21 cellular contexts compared by ENCODE assay signal in genomic region chr6:83008631-83009030, GRCh38. TPM values are rescaled to one million over a fixed set of nuclear protein-coding genes. Genes with fewer than 3 reads are reported as not detected.
A peak's percentile ranks its signal among the peaks of the same experiment; 100 is the strongest.
DNase-seq lines count a peak whose midpoint lies in the region; ATAC-seq and TF ChIP-seq lines count a peak whose summit lies in the region.
"Had no signal": no experiment of that assay in that cellular context is flagged by ENCODE, and none has a peak within 500 bp of the region (broad histone marks: within the 10 kb centered on the region; RNA-seq: fewer than 3 reads in every experiment).

No MANE protein-coding gene starts in this region.

- ATAC-seq in body of pancreas (peak; percentile 9), GM18861 (IDR thresholded peaks at IDR 0.05; ENCODE audit: unreplicated experiment) (no peak)
- ATAC-seq in activated CD8-positive, alpha-beta T cell treated with anti-CD3 and anti-CD28 coated beads, Interleukin-2, amount 10 ng/mL, durations not matched to agents 7 days and 5 days = no peak
- ATAC-seq: naive thymus-derived CD8-positive, alpha-beta T cell; T-helper 17 cell had no signal

- no peaks in the 10 kb centered on the region for H3K27me3 Mint-ChIP-seq in activated CD8-positive, alpha-beta T cell treated with anti-CD3 and anti-CD28 coated beads, Interleukin-2, amount 10 ng/mL, durations not matched to agents 7 days and 5 days (ENCODE audit: low read depth)
- H3K27me3 Mint-ChIP-seq: activated naive CD8-positive, alpha-beta T cell treated with anti-CD3 and anti-CD28 coated beads, Interleukin-2, amount 10 ng/mL, durations not matched to agents 7 days and 5 days; B cell; naive thymus-derived CD8-positive, alpha-beta T cell; T-helper 17 cell had no signal

- no peaks in the 10 kb centered on the region for H3K4me1 Mint-ChIP-seq in activated CD8-positive, alpha-beta T cell treated with anti-CD3 and anti-CD28 coated beads, Interleukin-2, amount 10 ng/mL, durations not matched to agents 7 days and 5 days (ENCODE audit: low read depth)
- H3K4me1 Mint-ChIP-seq: activated naive CD8-positive, alpha-beta T cell treated with anti-CD3 and anti-CD28 coated beads, Interleukin-2, amount 10 ng/mL, durations not matched to agents 7 days and 5 days had no signal

- H3K27me3 ChIP-seq in body of pancreas = no peaks in the 10 kb centered on the region
- H3K27me3 ChIP-seq in effector memory CD4-positive, alpha-beta T cell (replicated peaks; ENCODE audit: control insufficient read depth, insufficient read depth, low read length, poor library complexity, severe bottlenecking) = no peaks in the 10 kb centered on the region
- H3K27me3 ChIP-seq: esophagus squamous epithelium, sigmoid colon had no signal

- POLR2A ChIA-PET in activated CD8-positive, alpha-beta T cell treated with anti-CD3 and anti-CD28 coated beads, Interleukin-2, amount 10 ng/mL, durations not matched to agents 7 days and 5 days (lab: Charles Lee) = no interaction called here

- H3K27ac Mint-ChIP-seq in activated CD8-positive, alpha-beta T cell treated with anti-CD3 and anti-CD28 coated beads, Interleukin-2, amount 10 ng/mL, durations not matched to agents 7 days and 5 days = no peak overlapping the region
- H3K27ac Mint-ChIP-seq: activated naive CD8-positive, alpha-beta T cell treated with anti-CD3 and anti-CD28 coated beads, Interleukin-2, amount 10 ng/mL, durations not matched to agents 7 days and 5 days; B cell; T-helper 17 cell had no signal

- H3K27ac ChIP-seq in body of pancreas = no peak overlapping the region
- H3K27ac ChIP-seq in effector memory CD4-positive, alpha-beta T cell (ENCODE audit: insufficient read depth, low read length, poor library complexity, severe bottlenecking) = no peak overlapping the region
- H3K27ac ChIP-seq: esophagus squamous epithelium, sigmoid colon had no signal

- H3K9me3 ChIP-seq in body of pancreas = no peaks in the 10 kb centered on the region
- H3K9me3 ChIP-seq in effector memory CD4-positive, alpha-beta T cell (ENCODE audit: control insufficient read depth, low read length) = no peaks in the 10 kb centered on the region
- H3K9me3 ChIP-seq: esophagus squamous epithelium, sigmoid colon had no signal

- TF ChIP-seq CTCF in body of pancreas (IDR thresholded peaks at IDR 0.05) = no peak

- H3K9me3 Mint-ChIP-seq in activated CD8-positive, alpha-beta T cell treated with anti-CD3 and anti-CD28 coated beads, Interleukin-2, amount 10 ng/mL, durations not matched to agents 7 days and 5 days (ENCODE audit: insufficient read depth) = no peaks in the 10 kb centered on the region
- H3K9me3 Mint-ChIP-seq: activated naive CD8-positive, alpha-beta T cell treated with anti-CD3 and anti-CD28 coated beads, Interleukin-2, amount 10 ng/mL, durations not matched to agents 7 days and 5 days; naive thymus-derived CD8-positive, alpha-beta T cell had no signal

- TF ChIP-seq POLR2A in body of pancreas (IDR thresholded peaks at IDR 0.05) = no peak

- 5 to 14% methylated on average over 1 of the region's 1 CpG for WGBS in body of pancreas, 2 donors

- CTCF ChIA-PET in activated CD8-positive, alpha-beta T cell treated with anti-CD3 and anti-CD28 coated beads, Interleukin-2, amount 10 ng/mL, durations not matched to agents 7 days and 5 days (lab: Charles Lee) = no interaction called here

- intact Hi-C loops in body of pancreas (cut with DNase I) = no loop called here

- no peak overlapping the region for H3K4me3 ChIP-seq in body of pancreas
- H3K4me3 ChIP-seq in effector memory CD4-positive, alpha-beta T cell (ENCODE audit: insufficient read depth, low read depth, low read length, poor library complexity, severe bottlenecking) = no peak overlapping the region
- H3K4me3 ChIP-seq: esophagus squamous epithelium, sigmoid colon had no signal

- no peaks in the 10 kb centered on the region for H3K36me3 Mint-ChIP-seq in activated CD8-positive, alpha-beta T cell treated with anti-CD3 and anti-CD28 coated beads, Interleukin-2, amount 10 ng/mL, durations not matched to agents 7 days and 5 days (ENCODE audit: low read depth)

- H3K4me1 ChIP-seq in body of pancreas = no peaks in the 10 kb centered on the region
- no peaks in the 10 kb centered on the region for H3K4me1 ChIP-seq in effector memory CD4-positive, alpha-beta T cell (ENCODE audit: control insufficient read depth, insufficient read depth, low read length, poor library complexity, severe bottlenecking)
- H3K4me1 ChIP-seq: sigmoid colon had no signal

- DNase-seq in NCI-H2081 (lab: John Stamatoyannopoulos, UW) (peak; percentile 1 to 48), NCI-H2081 treated with DMSO at 0.1 percent for 48 hours (lab: John Stamatoyannopoulos, UW) (no peak), NCI-H146 treated with DMSO at 0.1 percent for 48 hours (lab: John Stamatoyannopoulos, UW; ENCODE audit: unreplicated experiment) (peak; percentile 16), body of pancreas (no peak), myocyte (ENCODE audit: low read depth) (peak; percentile 31)
- DNase-seq in activated CD8-positive, alpha-beta T cell treated with anti-CD3 and anti-CD28 coated beads, Interleukin-2, amount 10 ng/mL, durations not matched to agents 7 days and 5 days = no peak
- no peak for DNase-seq in effector memory CD4-positive, alpha-beta T cell
- DNase-seq: activated CD4-positive, alpha-beta T cell treated with anti-CD3 and anti-CD28 coated beads for 48 hours; activated CD8-positive, alpha-beta memory T cell treated with anti-CD3 and anti-CD28 coated beads, Interleukin-2, amount 50 U/mL, for 4 hours; activated effector memory CD4-positive, alpha-beta T cell treated with Interleukin-2 at 50 U/mL for 16 hours; activated naive CD8-positive, alpha-beta T cell treated with anti-CD3 and anti-CD28 coated beads, Interleukin-2, amount 10 ng/mL, durations not matched to agents 7 days and 5 days; effector CD8-positive, alpha-beta T cell; esophagus squamous epithelium; H7; kidney; naive thymus-derived CD8-positive, alpha-beta T cell; NCI-H187 treated with DMSO at 0.1 percent for 48 hours; sigmoid colon; T-helper 17 cell had no signal

- no peak overlapping the region for H3K4me3 Mint-ChIP-seq in activated CD8-positive, alpha-beta T cell treated with anti-CD3 and anti-CD28 coated beads, Interleukin-2, amount 10 ng/mL, durations not matched to agents 7 days and 5 days
- H3K4me3 Mint-ChIP-seq: activated naive CD8-positive, alpha-beta T cell treated with anti-CD3 and anti-CD28 coated beads, Interleukin-2, amount 10 ng/mL, durations not matched to agents 7 days and 5 days; B cell; naive thymus-derived CD8-positive, alpha-beta T cell; T-helper 17 cell had no signal

- no peaks in the 10 kb centered on the region for H3K36me3 ChIP-seq in body of pancreas (replicated peaks in 1 of 2; ENCODE audit: insufficient read depth in 1 of 2, low read depth in 2 of 2)
- H3K36me3 ChIP-seq in effector memory CD4-positive, alpha-beta T cell (ENCODE audit: control insufficient read depth, insufficient read depth, low read length) = peaks cover 5% of the 10 kb centered on the region
- H3K36me3 ChIP-seq: sigmoid colon had no signal

RNA-seq across cellular contexts. Expression of gene UBE3D, which starts 57.0 kb away (rescaled TPM):
- 10 to 100 TPM in 1 of 2 donors, 1 to 10 TPM in 1; 9.3 to 11.5 TPM for total RNA-seq in body of pancreas
- 5.0 and 6.2 TPM in 2 replicates for total RNA-seq in myocyte
- 3.2 TPM for polyA plus RNA-seq in myocyte (2012)
- 1 to 10 TPM; 4.4 to 5.0 TPM for total RNA-seq in activated CD8-positive, alpha-beta T cell treated with anti-CD3 and anti-CD28 coated beads, Interleukin-2, amount 10 ng/mL, durations not matched to agents 7 days and 5 days

RNA-seq across cellular contexts. Expression of gene DOP1A, which starts 58.8 kb away (rescaled TPM):
- total RNA-seq in body of pancreas = 10 to 100 TPM; 25.9 to 26.7 TPM
- total RNA-seq in myocyte = 31.6 and 38.3 TPM in 2 replicates
- 5.6 TPM for polyA plus RNA-seq in myocyte (2012)
- 10 to 100 TPM; 14.9 to 18.9 TPM for total RNA-seq in activated CD8-positive, alpha-beta T cell treated with anti-CD3 and anti-CD28 coated beads, Interleukin-2, amount 10 ng/mL, durations not matched to agents 7 days and 5 days

Comparison
In these comparisons a context has a peak if more than half of its experiments do, and no peak if none do; other contexts are left out.
1. DNase-seq: peak in NCI-H2081 (2 of 2), NCI-H146 treated with DMSO at 0.1 percent for 48 hours (single experiment) and myocyte (single experiment); none in NCI-H2081 treated with DMSO at 0.1 percent for 48 hours (single experiment), body of pancreas (0 of 4), activated CD8-positive, alpha-beta T cell treated with anti-CD3 and anti-CD28 coated beads, Interleukin-2, amount 10 ng/mL, durations not matched to agents 7 days and 5 days (single experiment) and effector memory CD4-positive, alpha-beta T cell (0 of 3).